17 cellular contexts compared by ENCODE assay signal in the genomic region with DNA sequence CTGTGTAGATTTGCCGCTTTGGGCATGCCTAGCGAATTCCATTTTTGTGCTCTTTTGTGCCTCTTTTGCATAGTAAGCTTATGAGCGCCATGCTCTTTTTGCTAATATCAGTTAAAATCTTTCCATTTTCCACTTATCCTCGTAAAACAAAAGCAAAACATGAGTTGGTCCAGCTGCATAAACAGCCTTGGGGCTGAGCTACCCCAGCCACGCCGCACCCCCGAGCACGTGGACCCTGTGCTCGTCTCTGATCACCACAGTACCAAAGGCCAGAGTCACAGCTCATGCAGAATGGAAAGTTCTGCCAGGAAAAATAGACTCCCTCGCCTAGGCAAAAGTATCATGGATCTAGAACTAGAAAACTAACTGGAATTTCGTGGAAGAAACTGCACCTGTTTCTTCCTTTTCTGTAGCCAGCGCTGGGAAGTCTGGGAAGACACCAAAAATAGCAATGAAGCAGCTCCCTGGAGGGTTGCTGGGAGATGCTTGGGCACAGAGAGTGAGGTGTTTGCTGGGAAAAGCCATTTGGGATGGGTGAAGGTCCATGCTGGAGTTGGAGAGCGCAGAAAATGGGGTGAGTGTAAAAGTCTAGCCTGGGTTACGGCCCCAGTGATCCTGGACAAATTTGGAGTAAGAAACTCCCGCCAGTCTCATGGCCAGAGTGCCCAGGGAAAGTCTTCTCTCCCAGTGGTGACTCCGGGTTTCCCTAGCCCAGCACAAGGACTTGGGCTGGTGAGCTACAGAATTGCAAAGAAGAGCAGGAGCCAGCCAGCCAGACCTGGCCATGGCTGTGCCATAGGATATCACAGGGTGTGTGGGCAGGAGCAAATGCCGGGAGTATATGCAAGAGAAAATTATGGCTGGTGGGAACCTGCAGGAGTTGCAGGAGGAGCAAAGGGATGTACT.
"Had no signal": no experiment of that assay in that cellular context is flagged by ENCODE, and none has a peak within 500 bp of the region (broad histone marks: within the 10 kb centered on the region; RNA-seq: fewer than 3 reads in every experiment).

No MANE protein-coding gene starts in this region.

- H3K4me1 Mint-ChIP-seq: stimulated activated naive CD8-positive, alpha-beta T cell treated with anti-CD3 and anti-CD28 coated beads, Interleukin-15, amount 100 ng/mL, for 72 hours had no signal

- H3K36me3 Mint-ChIP-seq: activated naive CD4-positive, alpha-beta T cell treated with anti-CD3 and anti-CD28 coated beads, Interleukin-2, amount 10 ng/mL, durations not matched to agents 7 days and 5 days; naive thymus-derived CD8-positive, alpha-beta T cell had no signal

- H3K27ac Mint-ChIP-seq: activated naive CD4-positive, alpha-beta T cell treated with anti-CD3 and anti-CD28 coated beads, Interleukin-2, amount 10 ng/mL, durations not matched to agents 7 days and 5 days; activated naive CD8-positive, alpha-beta T cell treated with anti-CD3 and anti-CD28 coated beads, Interleukin-2, amount 50 U/mL, for 24 hours; brain; stimulated activated naive CD8-positive, alpha-beta T cell treated with anti-CD3 and anti-CD28 coated beads, Interleukin-15, amount 100 ng/mL, for 72 hours had no signal

- H3K27me3 Mint-ChIP-seq: brain had no signal

- H3K4me3 Mint-ChIP-seq: activated naive CD4-positive, alpha-beta T cell treated with anti-CD3 and anti-CD28 coated beads, Interleukin-2, amount 10 ng/mL, durations not matched to agents 7 days and 5 days; activated naive CD8-positive, alpha-beta T cell treated with anti-CD3 and anti-CD28 coated beads, Interleukin-2, amount 50 U/mL, for 24 hours; activated T-cell treated with anti-CD3 and anti-CD28 coated beads, Interleukin-2, amount 50 U/mL, for 4 hours; brain; naive thymus-derived CD8-positive, alpha-beta T cell; stimulated activated naive CD8-positive, alpha-beta T cell treated with anti-CD3 and anti-CD28 coated beads, Interleukin-15, amount 100 ng/mL, for 72 hours had no signal

- ATAC-seq: activated naive CD8-positive, alpha-beta T cell treated with anti-CD3 and anti-CD28 coated beads, Interleukin-2, amount 50 U/mL, for 24 hours; activated T-cell treated with anti-CD3 and anti-CD28 coated beads, Interleukin-2, amount 50 U/mL, for 4 hours; mucosa of descending colon; naive thymus-derived CD8-positive, alpha-beta T cell; stimulated activated naive CD8-positive, alpha-beta T cell treated with anti-CD3 and anti-CD28 coated beads, Interleukin-15, amount 100 ng/mL, for 72 hours had no signal

- H3K36me3 ChIP-seq: left ventricle myocardium inferior had no signal

- H3K27ac ChIP-seq: coronary artery, left ventricle myocardium inferior, upper lobe of left lung had no signal

- DNase-seq: activated CD4-positive, alpha-beta T cell treated with anti-CD3 and anti-CD28 coated beads, Interleukin-2, amount 50 U/mL, for 1 hour; activated CD4-positive, CD25-positive, alpha-beta regulatory T cell; activated CD8-positive, alpha-beta memory T cell treated with anti-CD3 and anti-CD28 coated beads, Interleukin-2, amount 50 U/mL, for 4 hours; activated naive CD4-positive, alpha-beta T cell treated with anti-CD3 and anti-CD28 coated beads, Interleukin-2, amount 10 ng/mL, durations not matched to agents 7 days and 5 days; activated naive CD8-positive, alpha-beta T cell treated with anti-CD3 and anti-CD28 coated beads, Interleukin-2, amount 50 U/mL, for 24 hours; activated T-cell treated with anti-CD3 and anti-CD28 coated beads, Interleukin-2, amount 50 U/mL, for 4 hours; kidney; left ventricle myocardium inferior; mucosa of descending colon; naive thymus-derived CD8-positive, alpha-beta T cell; retina; stimulated activated naive CD8-positive, alpha-beta T cell treated with anti-CD3 and anti-CD28 coated beads, Interleukin-15, amount 100 ng/mL, for 72 hours; upper lobe of left lung had no signal

- H3K4me1 ChIP-seq: left ventricle myocardium inferior, upper lobe of left lung had no signal

- FAIRE-seq: endometrium, frontal cortex, kidney had no signal

- H3K9me3 Mint-ChIP-seq: activated naive CD4-positive, alpha-beta T cell treated with anti-CD3 and anti-CD28 coated beads, Interleukin-2, amount 10 ng/mL, durations not matched to agents 7 days and 5 days; activated naive CD8-positive, alpha-beta T cell treated with anti-CD3 and anti-CD28 coated beads, Interleukin-2, amount 50 U/mL, for 24 hours; activated T-cell treated with anti-CD3 and anti-CD28 coated beads, Interleukin-2, amount 50 U/mL, for 4 hours; brain; naive thymus-derived CD8-positive, alpha-beta T cell; stimulated activated naive CD8-positive, alpha-beta T cell treated with anti-CD3 and anti-CD28 coated beads, Interleukin-15, amount 100 ng/mL, for 72 hours had no signal

- H3K27me3 ChIP-seq: upper lobe of left lung had no signal

- H3K4me3 ChIP-seq: coronary artery, left ventricle myocardium inferior, mucosa of descending colon, upper lobe of left lung had no signal

- H3K9me3 ChIP-seq: left ventricle myocardium inferior, mucosa of descending colon, upper lobe of left lung had no signal
